8 cellular contexts compared by ENCODE assay signal in genomic region chr7:151088856-151089699, GRCh38. TPM values are rescaled to one million over a fixed set of nuclear protein-coding genes. Genes with fewer than 3 reads are reported as not detected.
DNase-seq lines count a peak whose midpoint lies in the region; ATAC-seq and TF ChIP-seq lines count a peak whose summit lies in the region.

No MANE protein-coding gene starts in this region.

- H3K4me1 ChIP-seq in iPS-15b (ENCODE audit: control insufficient read depth, insufficient read depth, low read length): peaks cover 21% of the 10 kb centered on the region

- TF ChIP-seq CTCF in HL-60 (IDR thresholded peaks at IDR 0.05; ENCODE audit: insufficient read depth, low read length): no peak
- TF ChIP-seq CTCF in retinal pigment epithelial cell (conservative IDR thresholded peaks at IDR 0.05; ENCODE audit: low read depth, low read length): no peak

- H3K4me3 ChIP-seq in HL-60 (replicated peaks; ENCODE audit: insufficient read depth, low read length) (peak overlapping the region; percentile 78), iPS-15b (ENCODE audit: low read depth, low read length) (peak overlapping the region; percentile 70), retinal pigment epithelial cell (ENCODE audit: low read length) (peak overlapping the region; percentile 79)

- no peak for ATAC-seq in HG02870 (IDR thresholded peaks at IDR 0.05; ENCODE audit: unreplicated experiment)

- H3K36me3 ChIP-seq in iPS-15b (ENCODE audit: control insufficient read depth, insufficient read depth, low read length): no peaks in the 10 kb centered on the region

- peak overlapping the region; percentile 77 for H3K27ac ChIP-seq in HL-60 (replicated peaks)

- peak; percentile 64 for DNase-seq in AG08395 (ENCODE audit: low spot score)
- DNase-seq in HL-60 (ENCODE audit: low read depth in 1 of 2, low spot score in 1 of 2): peak; percentile 63 to 71
- peak; percentile 81 for DNase-seq in astrocyte of the hippocampus (ENCODE audit: low read depth, low spot score)
- peak; percentile 83 for DNase-seq in retinal pigment epithelial cell (ENCODE audit: low read depth)
- DNase-seq in ureter (ENCODE audit: low spot score): no peak
- no peak for DNase-seq in NCI-H2107 treated with DMSO at 0.1 percent for 48 hours (lab: John Stamatoyannopoulos, UW; ENCODE audit: unreplicated experiment)

- H3K27me3 ChIP-seq in HL-60 (ENCODE audit: insufficient read depth, poor library complexity, severe bottlenecking) (no peaks in the 10 kb centered on the region), iPS-15b (ENCODE audit: control insufficient read depth, insufficient read depth, low read length) (peaks cover 41% of the 10 kb centered on the region)

- no peak overlapping the region for H3K9ac ChIP-seq in iPS-15b (ENCODE audit: low read depth, low read length)

- no peaks in the 10 kb centered on the region for H3K9me3 ChIP-seq in iPS-15b (ENCODE audit: control insufficient read depth, insufficient read depth, low read length)

RNA-seq across cellular contexts. Expression of gene AGAP3, which starts 2.8 kb away (rescaled TPM):
- 178 TPM for total RNA-seq in ureter

RNA-seq across cellular contexts. Expression of gene TMUB1, which starts 5.8 kb away (rescaled TPM):
- 24.9 TPM for total RNA-seq in ureter

RNA-seq across cellular contexts. Expression of gene FASTK, which starts 8.5 kb away (rescaled TPM):
- total RNA-seq in ureter: 91.7 TPM

RNA-seq across cellular contexts. Expression of gene SLC4A2, which starts 29.7 kb away (rescaled TPM):
- total RNA-seq in ureter: 74.2 TPM

RNA-seq across cellular contexts. Expression of gene CDK5, which starts 31.4 kb away (rescaled TPM):
- total RNA-seq in ureter: 5.5 TPM

Comparison
In these comparisons a context has a peak if more than half of its experiments do, and no peak if none do; other contexts are left out.
1. DNase-seq: peak in AG08395 (single experiment), HL-60 (2 of 2), astrocyte of the hippocampus (single experiment) and retinal pigment epithelial cell (single experiment); none in ureter (single experiment) and NCI-H2107 treated with DMSO at 0.1 percent for 48 hours (single experiment).
2. Peak in every context shown above with its lines, with median percentiles within 50 percentile points of each other: H3K4me3 ChIP-seq.